In genomic region chr9:3495850-3496249, GRCh38 we compare ENCODE assay signal across 21 cellular contexts. TPM values are rescaled to one million over a fixed set of nuclear protein-coding genes. Genes with fewer than 3 reads are reported as not detected.
DNase-seq lines count a peak whose midpoint lies in the region; ATAC-seq and TF ChIP-seq lines count a peak whose summit lies in the region.
"Had no signal": no experiment of that assay in that cellular context is flagged by ENCODE, and none has a peak within 500 bp of the region (broad histone marks: within the 10 kb centered on the region; RNA-seq: fewer than 3 reads in every experiment).

No MANE protein-coding gene starts in this region.

- intact Hi-C loops in psoas muscle (cut with DNase I) (loop anchor here in 1 of 2 donors (1.0 kb wide), 1 partner anchor 20 kb away; no protein-coding TSS in a partner anchor), Caco-2 (cut with micrococcal nuclease; ENCODE audit: unreplicated experiment) (no loop called here)

- H3K36me3 ChIP-seq in RWPE2 (ENCODE audit: low read depth) (no peaks in the 10 kb centered on the region; the same call in 1 of the 2 replicates), endocrine pancreas (ENCODE audit: control insufficient read depth, insufficient read depth, low read length) (no peaks in the 10 kb centered on the region), psoas muscle (ENCODE audit: insufficient read depth in 1 of 2, low read depth in 1 of 2) (no peaks in the 10 kb centered on the region), Caco-2 (ENCODE audit: control insufficient read depth, insufficient read depth, low read length) (no peaks in the 10 kb centered on the region)

- H3K4me3 ChIP-seq in RWPE2 (ENCODE audit: severe bottlenecking) (no peak overlapping the region), endocrine pancreas (ENCODE audit: control insufficient read depth, insufficient read depth, low read length) (peak overlapping the region; percentile 68), psoas muscle (peak overlapping the region; percentile 39), Caco-2 (ENCODE audit: low read depth, low read length) (no peak overlapping the region)

- peaks cover 6% of the 10 kb centered on the region for H3K4me1 Mint-ChIP-seq in Caco-2 (ENCODE audit: low read depth, unreplicated experiment)

- H3K36me3 Mint-ChIP-seq in Caco-2 (ENCODE audit: insufficient read depth, unreplicated experiment) = no peaks in the 10 kb centered on the region

- no peak overlapping the region for H3K27ac Mint-ChIP-seq in Caco-2 (ENCODE audit: unreplicated experiment)
- H3K27ac Mint-ChIP-seq: CD4-positive, CD25-positive, alpha-beta regulatory T cell had no signal

- H3K27me3 ChIP-seq in RWPE2 (ENCODE audit: insufficient read depth, poor library complexity, severe bottlenecking) = no peaks in the 10 kb centered on the region
- no peaks in the 10 kb centered on the region for H3K27me3 ChIP-seq in endocrine pancreas (ENCODE audit: control insufficient read depth, insufficient read depth, low read length)
- H3K27me3 ChIP-seq in psoas muscle (ENCODE audit: insufficient read depth in 3 of 3, low read length in 2 of 3) = no peaks in the 10 kb centered on the region
- no peaks in the 10 kb centered on the region for H3K27me3 ChIP-seq in Caco-2 (replicated peaks; ENCODE audit: control insufficient read depth, insufficient read depth, low read length)

- BruUV-seq in Caco-2 (replicated peaks; lab: Mats Ljungman, UMichigan) = no TSS peak

- DNase-seq in DMS153 (lab: John Stamatoyannopoulos, UW) (peak; percentile 13), DMS153 treated with DMSO at 0.1 percent for 48 hours (lab: John Stamatoyannopoulos, UW; ENCODE audit: unreplicated experiment) (no peak), RWPE2 (ENCODE audit: low spot score) (no peak), psoas muscle (no peak), Caco-2 (no peak), UCSD-AML1 (lab: John Stamatoyannopoulos, UW; ENCODE audit: unreplicated experiment) (no peak)
- DNase-seq: CD4-positive, CD25-positive, alpha-beta regulatory T cell; COR-L47; DMS53; EL; H7; NCI-H1092 treated with DMSO at 0.1 percent for 48 hours; NCI-H146; NCI-H2029 treated with DMSO at 0.1 percent for 48 hours; NCI-H446 treated with DMSO at 0.1 percent for 48 hours; SIG-M5 had no signal

- no peak overlapping the region for H3K9ac ChIP-seq in endocrine pancreas (ENCODE audit: control insufficient read depth, insufficient read depth, low read length)

- TF ChIP-seq CTCF in RWPE2 (IDR thresholded peaks at IDR 0.05; ENCODE audit: poor library complexity, severe bottlenecking) = no peak
- TF ChIP-seq CTCF in psoas muscle (IDR thresholded peaks at IDR 0.05) = no peak
- TF ChIP-seq CTCF in Caco-2 (IDR thresholded peaks at IDR 0.05; ENCODE audit: insufficient read depth in 1 of 2, low read depth in 1 of 2, low read length in 1 of 2, severe bottlenecking in 1 of 2, unreplicated experiment in 1 of 2) = no peak

- ATAC-seq in RWPE2 (ENCODE audit: low read depth) = peak; percentile 38; the same call in 1 of the 3 replicates
- ATAC-seq in psoas muscle = no peak
- ATAC-seq in GM21367 (IDR thresholded peaks at IDR 0.05; ENCODE audit: unreplicated experiment) = no peak
- ATAC-seq: SK-N-SH treated with all-trans-retinoic acid at 6 μM for 48 hours had no signal

- H3K4me3 Mint-ChIP-seq in Caco-2 (ENCODE audit: unreplicated experiment) = no peak overlapping the region
- H3K4me3 Mint-ChIP-seq: CD4-positive, CD25-positive, alpha-beta regulatory T cell had no signal

- no peaks in the 10 kb centered on the region for H3K27me3 Mint-ChIP-seq in Caco-2 (ENCODE audit: insufficient read depth, unreplicated experiment)
- H3K27me3 Mint-ChIP-seq: CD4-positive, CD25-positive, alpha-beta regulatory T cell had no signal

- H3K27ac ChIP-seq in RWPE2 (ENCODE audit: poor library complexity, severe bottlenecking) (no peak overlapping the region), psoas muscle (peak overlapping the region; percentile 71)
- H3K27ac ChIP-seq: 22Rv1, HL-60 had no signal

- H3K9me3 ChIP-seq in RWPE2 (ENCODE audit: severe bottlenecking) = no peaks in the 10 kb centered on the region
- no peaks in the 10 kb centered on the region for H3K9me3 ChIP-seq in endocrine pancreas (ENCODE audit: control insufficient read depth, low read length)
- H3K9me3 ChIP-seq in psoas muscle = no peaks in the 10 kb centered on the region
- H3K9me3 ChIP-seq in Caco-2 = no peaks in the 10 kb centered on the region

- POLR2A ChIA-PET in Caco-2 (lab: Charles Lee) = no interaction called here

- CTCF ChIA-PET in Caco-2 (lab: Charles Lee) = no interaction called here

- peaks cover 18% of the 10 kb centered on the region for H3K4me1 ChIP-seq in RWPE2 (ENCODE audit: insufficient read depth, poor library complexity, severe bottlenecking)
- H3K4me1 ChIP-seq in endocrine pancreas (ENCODE audit: control insufficient read depth, insufficient read depth, low read length) = peaks cover 57% of the 10 kb centered on the region
- H3K4me1 ChIP-seq in psoas muscle = peaks cover 37% of the 10 kb centered on the region
- no peaks in the 10 kb centered on the region for H3K4me1 ChIP-seq in Caco-2

- WGBS in psoas muscle, 3 donors = 34 to 72% (median 37%) methylated on average over 3 of the region's 3 CpGs

- H3K9me3 Mint-ChIP-seq in Caco-2 (ENCODE audit: unreplicated experiment) = peaks cover 10% of the 10 kb centered on the region

RNA-seq across cellular contexts. Expression of gene RFX3, which starts 30.0 kb away (rescaled TPM):
- total RNA-seq in psoas muscle (1 to 10 TPM; 2.8 to 5.7 (median 5.3) TPM), Caco-2 (2022) (4.2 and 4.5 TPM in 2 replicates)
- polyA plus RNA-seq in psoas muscle = 1 to 10 TPM in 1 of 3 donors, under 1 TPM in 2; 0.38 to 1.3 (median 0.84) TPM

Comparison
In these comparisons a context has a peak if more than half of its experiments do, and no peak if none do; other contexts are left out.
1. H3K4me3 ChIP-seq: peak in endocrine pancreas (single experiment) and psoas muscle (single experiment); none in RWPE2 (single experiment) and Caco-2 (single experiment).